16 cellular contexts compared by ENCODE assay signal in the genomic region with DNA sequence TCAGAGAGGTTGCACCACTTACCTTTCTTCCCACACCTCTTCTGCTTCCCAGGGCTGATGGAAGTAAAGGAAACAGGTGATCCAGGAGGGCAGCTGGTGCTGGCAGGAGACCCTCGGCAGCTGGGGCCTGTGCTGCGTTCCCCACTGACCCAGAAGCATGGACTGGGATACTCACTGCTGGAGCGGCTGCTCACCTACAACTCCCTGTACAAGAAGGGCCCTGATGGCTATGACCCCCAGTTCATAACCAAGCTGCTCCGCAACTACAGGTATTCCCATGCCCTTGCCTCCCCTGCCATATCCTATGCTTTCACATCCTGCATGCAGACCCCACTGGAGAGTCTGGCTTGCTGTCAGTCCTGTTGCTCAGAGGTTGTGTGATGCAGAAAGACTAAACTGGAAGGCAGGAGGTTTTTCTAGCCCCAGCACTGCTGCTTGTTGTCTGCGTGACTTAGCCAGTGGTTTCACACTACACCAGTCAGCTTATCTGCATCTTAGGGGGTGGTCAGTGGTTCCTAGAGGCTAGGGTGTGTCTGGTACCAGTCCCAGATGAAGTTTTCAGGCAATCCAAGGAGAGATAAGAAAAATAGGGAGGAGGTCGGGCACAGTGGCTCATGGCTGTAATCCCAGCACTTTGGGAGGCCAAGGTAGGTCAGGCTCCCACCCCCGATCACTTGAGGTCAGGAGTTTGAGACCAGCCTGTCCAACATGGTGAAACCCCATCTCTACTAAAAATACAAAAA.
"Had no signal": no experiment of that assay in that cellular context is flagged by ENCODE, and none has a peak within 500 bp of the region (broad histone marks: within the 10 kb centered on the region; RNA-seq: fewer than 3 reads in every experiment).

No MANE protein-coding gene starts in this region.

- H3K4me3 ChIP-seq: esophagus muscularis mucosa, lower lobe of right lung, pancreas, sigmoid colon, tibial nerve had no signal

- H3K27ac ChIP-seq: pancreas had no signal

- H3K9me3 Mint-ChIP-seq: activated naive CD4-positive, alpha-beta T cell treated with anti-CD3 and anti-CD28 coated beads for 36 hours; activated T-helper 2 cell treated with anti-CD3 and anti-CD28 coated beads, Interferon-gamma antibody, Interleukin-2, Interleukin-4, amounts not matched to agents 10 μg/mL and 5 μg/mL and 100 μg/mL, durations not matched to agents 14 hours and 24 hours and 36 hours; stimulated activated memory B cell treated with anti-CD40 and anti-IgM and Interleukin-4, amounts not matched to agents 10 μg/mL and 1 μg/mL and 100 μg/mL, for 72 hours; T-helper 1 cell treated with Interleukin-12 subunit alpha and Interleukin-12 subunit beta and Interleukin-4 antibody, amounts not matched to agents 30 μg/mL and 1 μg/mL, for 36 hours had no signal

- FAIRE-seq: colon, pancreas, TTC549 had no signal

- ATAC-seq: activated CD8-positive, alpha-beta memory T cell treated with anti-CD3 and anti-CD28 coated beads, Interleukin-2, amount 10 ng/mL, durations not matched to agents 7 days and 5 days; lower lobe of right lung; pancreas; stimulated activated memory B cell treated with anti-CD40 and anti-IgM and Interleukin-4, amounts not matched to agents 10 μg/mL and 1 μg/mL and 100 μg/mL, for 72 hours had no signal

- H3K27me3 Mint-ChIP-seq: activated CD8-positive, alpha-beta memory T cell treated with anti-CD3 and anti-CD28 coated beads, Interleukin-2, amount 10 ng/mL, durations not matched to agents 7 days and 5 days; stimulated activated memory B cell treated with anti-CD40 and anti-IgM and Interleukin-4, amounts not matched to agents 10 μg/mL and 1 μg/mL and 100 μg/mL, for 72 hours had no signal

- DNase-seq: activated CD4-positive, alpha-beta T cell treated with anti-CD3 and anti-CD28 coated beads, Interleukin-2, amount 50 U/mL, for 1 hour; activated CD8-positive, alpha-beta memory T cell treated with anti-CD3 and anti-CD28 coated beads, Interleukin-2, amount 10 ng/mL, durations not matched to agents 7 days and 5 days; activated naive CD4-positive, alpha-beta T cell treated with anti-CD3 and anti-CD28 coated beads for 36 hours; activated T-cell treated with anti-CD3 and anti-CD28 coated beads, Interleukin-2, amount 50 U/mL, for 1 hour; glutamatergic neuron; lower lobe of right lung; pancreas; sigmoid colon; stimulated activated CD4-positive, alpha-beta T cell treated with anti-CD3 and anti-CD28 coated beads, Interleukin-2, amount 100 ng/mL, for 24 hours had no signal

- H3K27ac Mint-ChIP-seq: activated CD8-positive, alpha-beta memory T cell treated with anti-CD3 and anti-CD28 coated beads, Interleukin-2, amount 10 ng/mL, durations not matched to agents 7 days and 5 days; activated naive CD4-positive, alpha-beta T cell treated with anti-CD3 and anti-CD28 coated beads for 36 hours; activated T-helper 2 cell treated with anti-CD3 and anti-CD28 coated beads, Interferon-gamma antibody, Interleukin-2, Interleukin-4, amounts not matched to agents 10 μg/mL and 5 μg/mL and 100 μg/mL, durations not matched to agents 14 hours and 24 hours and 36 hours; stimulated activated memory B cell treated with anti-CD40 and anti-IgM and Interleukin-4, amounts not matched to agents 10 μg/mL and 1 μg/mL and 100 μg/mL, for 72 hours; T-helper 1 cell treated with Interleukin-12 subunit alpha and Interleukin-12 subunit beta and Interleukin-4 antibody, amounts not matched to agents 30 μg/mL and 1 μg/mL, for 36 hours had no signal

- H3K27me3 ChIP-seq: esophagus muscularis mucosa, pancreas, sigmoid colon, tibial nerve had no signal

- H3K9me3 ChIP-seq: esophagus muscularis mucosa, lower lobe of right lung, pancreas, sigmoid colon, tibial nerve had no signal

- H3K4me3 Mint-ChIP-seq: activated CD8-positive, alpha-beta memory T cell treated with anti-CD3 and anti-CD28 coated beads, Interleukin-2, amount 10 ng/mL, durations not matched to agents 7 days and 5 days; activated naive CD4-positive, alpha-beta T cell treated with anti-CD3 and anti-CD28 coated beads for 36 hours; stimulated activated memory B cell treated with anti-CD40 and anti-IgM and Interleukin-4, amounts not matched to agents 10 μg/mL and 1 μg/mL and 100 μg/mL, for 72 hours; T-helper 1 cell treated with Interleukin-12 subunit alpha and Interleukin-12 subunit beta and Interleukin-4 antibody, amounts not matched to agents 30 μg/mL and 1 μg/mL, for 36 hours had no signal
